22 cellular contexts compared by ENCODE assay signal in the genomic region with DNA sequence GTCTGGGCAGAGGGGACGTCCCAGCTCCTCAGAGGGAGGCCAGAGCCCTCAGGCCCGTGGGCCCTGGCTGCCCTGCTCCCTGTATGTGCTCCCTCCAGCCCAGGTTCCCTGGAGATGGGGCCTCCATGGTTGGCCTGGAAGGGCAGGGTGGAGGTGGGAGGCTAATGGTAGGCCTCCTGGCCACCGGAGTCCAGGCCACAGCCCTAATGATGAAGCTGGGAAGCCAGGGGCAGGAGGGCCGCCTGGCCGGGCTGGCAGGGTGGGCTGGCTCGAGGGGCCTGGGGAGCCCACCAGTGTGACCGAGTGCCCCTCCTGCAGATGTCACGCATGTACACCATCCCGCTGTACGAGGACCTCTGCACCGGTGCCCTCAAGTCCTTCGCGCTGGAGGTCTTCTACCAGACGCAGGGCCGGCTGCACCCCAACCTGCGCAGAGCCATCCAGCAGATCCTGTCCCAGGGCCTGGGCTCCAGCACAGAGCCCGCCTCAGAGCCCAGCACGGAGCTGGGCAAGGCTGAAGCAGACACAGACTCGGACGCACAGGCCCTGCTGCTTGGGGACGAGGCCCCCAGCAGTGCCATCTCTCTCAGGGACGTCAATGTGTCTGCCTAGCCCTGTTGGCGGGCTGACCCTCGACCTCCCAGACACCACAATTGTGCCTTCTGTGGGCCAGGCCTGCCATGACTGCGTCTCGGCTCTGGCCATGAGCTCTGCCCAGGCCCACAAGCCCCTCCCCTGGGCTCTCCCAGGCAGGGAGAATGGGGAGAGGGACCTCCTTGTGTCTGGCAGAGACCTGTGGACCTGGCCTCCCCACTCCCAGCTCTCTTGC. TPM values are rescaled to one million over a fixed set of nuclear protein-coding genes. Genes with fewer than 3 reads are reported as not detected.
A peak's percentile ranks its signal among the peaks of the same experiment; 100 is the strongest.
DNase-seq lines count a peak whose midpoint lies in the region; ATAC-seq and TF ChIP-seq lines count a peak whose summit lies in the region.
"Had no signal": no experiment of that assay in that cellular context is flagged by ENCODE, and none has a peak within 500 bp of the region (broad histone marks: within the 10 kb centered on the region; RNA-seq: fewer than 3 reads in every experiment).

No MANE protein-coding gene starts in this region.

- no peaks in the 10 kb centered on the region for H3K9me3 Mint-ChIP-seq in Calu3 (ENCODE audit: low read depth, unreplicated experiment)
- no peaks in the 10 kb centered on the region for H3K9me3 Mint-ChIP-seq in CD4-positive, alpha-beta T cell
- H3K9me3 Mint-ChIP-seq: activated T-cell treated with anti-CD3 and anti-CD28 coated beads, Interleukin-2, amount 50 U/mL, for 72 hours had no signal

- no peaks in the 10 kb centered on the region for H3K27me3 ChIP-seq in CD4-positive, alpha-beta T cell (ENCODE audit: control insufficient read depth, insufficient read depth, low read length)
- H3K27me3 ChIP-seq: suprapubic skin had no signal

- H3K27me3 Mint-ChIP-seq in Calu3 (ENCODE audit: unreplicated experiment) (no peaks in the 10 kb centered on the region), T-helper 17 cell (no peaks in the 10 kb centered on the region)
- H3K27me3 Mint-ChIP-seq in CD4-positive, alpha-beta T cell: no peaks in the 10 kb centered on the region
- H3K27me3 Mint-ChIP-seq: B cell had no signal

- H3K4me3 Mint-ChIP-seq in Calu3 (ENCODE audit: low read depth, unreplicated experiment) (no peak overlapping the region), T-helper 17 cell (no peak overlapping the region)
- no peak overlapping the region for H3K4me3 Mint-ChIP-seq in CD4-positive, alpha-beta T cell
- H3K4me3 Mint-ChIP-seq: activated T-cell treated with anti-CD3 and anti-CD28 coated beads, Interleukin-2, amount 50 U/mL, for 72 hours; B cell had no signal

- BruUV-seq in Calu3 (replicated peaks; lab: Mats Ljungman, UMichigan): TSS peak; percentile 18

- no peaks in the 10 kb centered on the region for H3K9me3 ChIP-seq in T-helper 17 cell (ENCODE audit: control insufficient read depth, low read length, poor library complexity, severe bottlenecking)
- no peaks in the 10 kb centered on the region for H3K9me3 ChIP-seq in CD4-positive, alpha-beta T cell (ENCODE audit: control insufficient read depth, low read length)
- H3K9me3 ChIP-seq: suprapubic skin had no signal

- H3K27ac ChIP-seq in CD4-positive, alpha-beta T cell (ENCODE audit: low read depth, low read length): no peak overlapping the region

- no peak for ATAC-seq in T-helper 17 cell
- no peak for ATAC-seq in CD4-positive, alpha-beta T cell (ENCODE audit: poor library complexity)
- ATAC-seq: activated T-cell treated with anti-CD3 and anti-CD28 coated beads, Interleukin-2, amount 50 U/mL, for 72 hours; left lobe of liver had no signal

- TF ChIP-seq CTCF in Calu3 (IDR thresholded peaks at IDR 0.05; ENCODE audit: unreplicated experiment): no peak
- no peak for TF ChIP-seq CTCF in CD4-positive, alpha-beta T cell (IDR thresholded peaks at IDR 0.05)

- DNase-seq in Calu3 (no peak), T-helper 17 cell (no peak), NCI-H187 (lab: John Stamatoyannopoulos, UW) (no peak)
- DNase-seq in CD4-positive, alpha-beta T cell: no peak
- DNase-seq: activated CD4-positive, alpha-beta T cell treated with anti-CD3 and anti-CD28 coated beads, Interleukin-2, amount 50 U/mL, for 4 hours; activated naive CD4-positive, alpha-beta T cell; activated T-cell treated with anti-CD3 and anti-CD28 coated beads, Interleukin-2, amount 50 U/mL, for 72 hours; cerebellar nuclear complex; DMS53; H7; hypothalamus; mesendoderm; NCI-H1048; NCI-H1694; NCI-H2171; NCI-H510A; stimulated activated naive CD4-positive, alpha-beta T cell; T-helper 1 cell had no signal

- intact Hi-C loops in Calu3 (cut with micrococcal nuclease; ENCODE audit: unreplicated experiment): no loop called here
- intact Hi-C loops in CD4-positive, alpha-beta T cell (cut with DNase I, micrococcal nuclease): loop anchor here in 1 of 2 experiments (2.0 kb wide), 1 partner anchor 63 kb away; no protein-coding TSS in a partner anchor

- CTCF ChIA-PET in Calu3 (lab: Charles Lee): no interaction called here
- CTCF ChIA-PET in CD4-positive, alpha-beta T cell (lab: Charles Lee): interaction anchor here (1.9 kb wide), 1 partner anchor 21 kb away, joined by 4 read pairs; no protein-coding TSS in a partner anchor

- H3K4me1 Mint-ChIP-seq in Calu3 (ENCODE audit: low read depth, unreplicated experiment) (peaks cover 32% of the 10 kb centered on the region), T-helper 17 cell (peaks cover 20% of the 10 kb centered on the region)
- peaks cover 23% of the 10 kb centered on the region for H3K4me1 Mint-ChIP-seq in CD4-positive, alpha-beta T cell (ENCODE audit: low read depth)

- POLR2A ChIA-PET in CD4-positive, alpha-beta T cell (lab: Charles Lee): interaction anchor here (1.1 to 3.1 kb wide), 4 partner anchors 8 to 16 kb away, joined by 3 to 16 read pairs (median 6); partner anchors contain the start of gene CAPN10

- H3K27ac Mint-ChIP-seq in Calu3 (ENCODE audit: unreplicated experiment): no peak overlapping the region
- H3K27ac Mint-ChIP-seq in T-helper 17 cell: peak overlapping the region; percentile 3
- no peak overlapping the region for H3K27ac Mint-ChIP-seq in CD4-positive, alpha-beta T cell
- H3K27ac Mint-ChIP-seq: activated T-cell treated with anti-CD3 and anti-CD28 coated beads, Interleukin-2, amount 50 U/mL, for 72 hours; B cell had no signal

- H3K36me3 Mint-ChIP-seq in Calu3 (ENCODE audit: insufficient read depth, unreplicated experiment) (peaks cover 81% of the 10 kb centered on the region), T-helper 17 cell (ENCODE audit: low read depth) (peaks cover 2% of the 10 kb centered on the region)
- H3K36me3 Mint-ChIP-seq in CD4-positive, alpha-beta T cell (ENCODE audit: low read depth): peaks cover 45% of the 10 kb centered on the region

RNA-seq across cellular contexts. Expression of gene CAPN10, which starts 9.0 kb away (rescaled TPM):
- total RNA-seq in Calu3 (2022): 49.3 and 52.6 TPM in 2 replicates
- total RNA-seq in T-helper 17 cell: 10 to 100 TPM; 64.2 to 82.9 TPM
- 10 to 100 TPM; 40.6 to 42.1 TPM for total RNA-seq in CD4-positive, alpha-beta T cell

RNA-seq across cellular contexts. Expression of gene RNPEPL1, which starts 9.2 kb away (rescaled TPM):
- total RNA-seq in Calu3 (2022): 80.6 and 82.9 TPM in 2 replicates
- 100 to 1,000 TPM; 111 to 130 TPM for total RNA-seq in T-helper 17 cell
- total RNA-seq in CD4-positive, alpha-beta T cell: 10 to 100 TPM; 73.0 to 78.8 TPM

RNA-seq across cellular contexts. Expression of gene DUSP28, which starts 17.3 kb away (rescaled TPM):
- total RNA-seq in Calu3 (2022) (5.1 and 8.5 TPM in 2 replicates), T-helper 17 cell (10 to 100 TPM; 12.5 to 12.8 TPM)
- total RNA-seq in CD4-positive, alpha-beta T cell: 10 to 100 TPM; 18.3 to 18.9 TPM

RNA-seq across cellular contexts. Expression of gene ANKMY1, which starts 19.7 kb away (rescaled TPM):
- total RNA-seq in Calu3 (2022) (34.9 and 38.2 TPM in 2 replicates), T-helper 17 cell (10 to 100 TPM; 34.6 to 42.6 TPM)
- total RNA-seq in CD4-positive, alpha-beta T cell: 10 to 100 TPM; 25.7 to 26.2 TPM

RNA-seq across cellular contexts. Expression of gene GPR35, which starts 47.8 kb away (rescaled TPM):
- total RNA-seq in Calu3 (2022) (40.3 and 49.4 TPM in 2 replicates), T-helper 17 cell (10 to 100 TPM in 1 of 2 donors, 1 to 10 TPM in 1; 5.4 to 14.4 TPM)
- 1 to 10 TPM; 7.1 to 7.2 TPM for total RNA-seq in CD4-positive, alpha-beta T cell
- total RNA-seq: G401, H7 had no signal
